In the genomic region with DNA sequence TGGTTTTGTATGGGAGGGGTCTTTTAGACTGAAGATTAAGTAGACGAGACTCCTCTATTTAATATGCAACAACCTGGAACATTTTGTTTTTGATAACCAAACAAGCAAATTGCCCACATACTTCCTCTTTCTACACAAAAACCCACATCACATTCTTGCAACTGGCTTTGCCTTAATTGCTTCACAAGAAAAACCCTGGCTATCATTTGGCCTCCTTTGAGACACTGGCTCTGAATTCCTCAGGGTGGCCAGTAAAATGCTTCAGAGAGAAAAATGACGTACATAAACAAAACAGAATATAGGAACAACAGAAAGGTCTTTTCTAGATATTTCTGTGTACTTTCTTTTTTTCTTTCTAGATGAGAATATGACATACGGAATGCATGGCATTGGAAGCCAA, we compare ENCODE assay signal across 13 cellular contexts.
DNase-seq lines count a peak whose midpoint lies in the region; ATAC-seq, FAIRE-seq and TF ChIP-seq lines count a peak whose summit lies in the region.
"Had no signal": no experiment of that assay in that cellular context is flagged by ENCODE, and none has a peak within 500 bp of the region (broad histone marks: within the 10 kb centered on the region; RNA-seq: fewer than 3 reads in every experiment).

No MANE protein-coding gene starts in this region.

- TF ChIP-seq CTCF in NB4 (IDR thresholded peaks at IDR 0.05; ENCODE audit: low read depth, low read length) (no peak), cardiac fibroblast (IDR thresholded peaks at IDR 0.05; ENCODE audit: low read depth, low read length) (no peak), osteoblast (IDR thresholded peaks at IDR 0.05; ENCODE audit: extremely low read depth, low read depth, low read length) (no peak), dorsolateral prefrontal cortex (IDR thresholded peaks at IDR 0.05 in 54 of 56, conservative IDR thresholded peaks at IDR 0.05 in 2 of 56; ENCODE audit: low read depth in 1 of 56, partially characterized antibody in 56 of 56) (no peak), D721Med (IDR thresholded peaks at IDR 0.05; ENCODE audit: insufficient read depth, missing control alignments) (no peak)

- no peak overlapping the region for H2AFZ ChIP-seq in osteoblast (ENCODE audit: low read length)

- no peaks in the 10 kb centered on the region for H4K20me1 ChIP-seq in osteoblast (ENCODE audit: insufficient read depth, low read length)

- H3K9me3 ChIP-seq in osteoblast (ENCODE audit: low read depth, low read length): no peaks in the 10 kb centered on the region

- ATAC-seq in HG02571 (IDR thresholded peaks at IDR 0.05; ENCODE audit: unreplicated experiment): no peak

- H3K27ac ChIP-seq in osteoblast (ENCODE audit: low read depth, low read length): peak overlapping the region; percentile 99
- H3K27ac ChIP-seq in dorsolateral prefrontal cortex: peak overlapping the region in 7 of 59 donors; percentile 4 to 73 (median 29)

- DNase-seq in AG08396 (ENCODE audit: low spot score): peak; percentile 21
- DNase-seq in NB4 (ENCODE audit: low read depth): peak; percentile 85
- DNase-seq in cardiac fibroblast (ENCODE audit: low read depth in 2 of 2): peak; percentile 94 to 96
- DNase-seq in osteoblast (ENCODE audit: insufficient read length, low spot score, missing footprints): no peak
- no peak for DNase-seq in dorsolateral prefrontal cortex
- DNase-seq in D721Med (ENCODE audit: insufficient read length, low spot score): no peak
- no peak for DNase-seq in NCI-H1105 (lab: John Stamatoyannopoulos, UW)
- DNase-seq: activated CD4-positive, alpha-beta T cell treated with anti-CD3 and anti-CD28 coated beads for 48 hours; caudate nucleus; COR-L47; NCI-H748 treated with DMSO at 0.1 percent for 48 hours; stimulated activated CD4-positive, alpha-beta T cell treated with anti-CD3 and anti-CD28 coated beads, Interleukin-15, amount 100 ng/mL, for 24 hours had no signal

- H3K4me3 ChIP-seq in NB4 (ENCODE audit: low read depth, low read length) (no peak overlapping the region), cardiac fibroblast (replicated peaks in 1 of 2; ENCODE audit: low read depth in 2 of 2, low read length in 2 of 2) (peak overlapping the region in 1 of 2 donors; percentile 29), osteoblast (ENCODE audit: insufficient read depth, low read length) (peak overlapping the region; percentile 40), dorsolateral prefrontal cortex (no peak overlapping the region)

- no peak for TF ChIP-seq POLR2A in NB4 (IDR thresholded peaks at IDR 0.05; ENCODE audit: extremely low read depth, insufficient read length)

- H3K4me2 ChIP-seq in osteoblast (ENCODE audit: insufficient read depth, low read length): peak overlapping the region; percentile 73

- no peaks in the 10 kb centered on the region for H3K27me3 ChIP-seq in osteoblast (ENCODE audit: insufficient read depth, low read length)
- peaks cover 0 to 8% (median 0%) of the 10 kb centered on the region in 45 donors for H3K27me3 ChIP-seq in dorsolateral prefrontal cortex

- intact Hi-C loops in dorsolateral prefrontal cortex (cut with DNase I): no loop called here

- no peaks in the 10 kb centered on the region for H3K79me2 ChIP-seq in osteoblast (ENCODE audit: insufficient read depth, low read length)

- FAIRE-seq in D721Med (lab: Jason Lieb, UNC): no peak

- no peaks in the 10 kb centered on the region for H3K36me3 ChIP-seq in osteoblast (ENCODE audit: insufficient read depth, low read length)

- H3K4me1 ChIP-seq in osteoblast (ENCODE audit: insufficient read depth, low read length): peaks cover 53% of the 10 kb centered on the region

Comparison
In these comparisons a context has a peak if more than half of its experiments do, and no peak if none do; other contexts are left out.
1. DNase-seq: peak in AG08396 (single experiment), NB4 (single experiment) and cardiac fibroblast (2 of 2); none in osteoblast (single experiment), dorsolateral prefrontal cortex (0 of 10), D721Med (single experiment) and NCI-H1105 (single experiment).